Comparison of ENCODE assay signal across 19 cellular contexts in the genomic region with DNA sequence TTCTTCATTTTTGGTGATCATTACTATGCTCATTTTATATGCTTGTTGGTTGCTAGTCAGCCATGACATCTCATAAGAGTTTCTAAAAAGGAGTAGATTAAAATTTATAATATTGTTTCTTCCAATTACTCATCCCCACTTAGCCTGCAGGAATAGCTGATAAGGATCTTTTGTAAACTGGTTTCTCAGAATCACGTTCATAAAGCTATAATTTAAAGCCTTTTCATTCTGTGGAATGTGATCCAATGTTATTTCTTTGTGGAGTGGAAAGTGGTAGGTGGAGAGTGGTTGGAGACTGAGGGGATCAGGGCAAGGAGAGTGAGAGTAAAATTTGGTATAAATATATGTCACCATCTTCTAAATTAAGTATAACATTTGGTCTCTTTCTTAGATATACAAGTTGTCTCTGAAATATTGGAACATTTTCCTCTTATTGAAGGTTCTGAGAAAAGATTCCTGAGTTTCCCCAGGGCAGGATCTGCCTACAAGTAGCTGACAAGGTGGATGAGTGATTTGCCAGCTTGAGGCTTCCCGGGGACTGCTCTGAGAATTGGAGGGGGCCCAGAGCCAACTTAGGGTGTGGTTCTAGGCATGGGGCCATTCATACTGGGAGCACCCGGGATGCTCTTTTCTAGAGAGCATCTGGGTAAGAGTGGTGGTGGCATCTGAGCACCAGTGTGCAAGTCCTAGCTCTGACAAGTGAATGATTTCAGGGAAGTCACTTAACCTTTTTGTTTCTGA.
DNase-seq lines count a peak whose midpoint lies in the region; ATAC-seq, FAIRE-seq and TF ChIP-seq lines count a peak whose summit lies in the region.
"Had no signal": no experiment of that assay in that cellular context is flagged by ENCODE, and none has a peak within 500 bp of the region (broad histone marks: within the 10 kb centered on the region; RNA-seq: fewer than 3 reads in every experiment).

No MANE protein-coding gene starts in this region.

- no peak for TF ChIP-seq POLR2A in breast epithelium (IDR thresholded peaks at IDR 0.05)
- no peak for TF ChIP-seq POLR2A in K562 (conservative IDR thresholded peaks at IDR 0.05)

- peak; percentile 30 for DNase-seq in MCF 10A (ENCODE audit: unreplicated experiment)
- DNase-seq in breast epithelium (ENCODE audit: low spot score in 2 of 2) = no peak
- peak; percentile 72 for DNase-seq in PC-3
- DNase-seq in K562 (ENCODE audit: extremely low read depth in 1 of 4, low spot score in 3 of 4) = no peak
- no peak for DNase-seq in RPMI8226
- DNase-seq: AML-193, Caco-2, DND-41, Karpas-422, NCI-H1417 treated with DMSO at 0.1 percent for 48 hours, NCI-H2029, NCI-H2227 treated with DMSO at 0.1 percent for 48 hours, NCI-H774, SJCRH30 had no signal

- TF ChIP-seq RAD21 in K562 (CRISPR knock-in tag; conservative IDR thresholded peaks at IDR 0.05 in 1 of 2, IDR thresholded peaks at IDR 0.05 in 1 of 2) = no peak

- FAIRE-seq in K562 (lab: Jason Lieb, UNC) = no peak
- FAIRE-seq: H54, RCC 7860 had no signal

- H3K9me3 Mint-ChIP-seq in MCF 10A (ENCODE audit: unreplicated experiment) = no peaks in the 10 kb centered on the region

- H3K36me3 ChIP-seq in breast epithelium = no peaks in the 10 kb centered on the region
- no peaks in the 10 kb centered on the region for H3K36me3 ChIP-seq in PC-3 (ENCODE audit: low read depth, low read length)
- H3K36me3 ChIP-seq in K562 (ENCODE audit: control insufficient read depth, insufficient read depth, low read length) = no peaks in the 10 kb centered on the region
- H3K36me3 ChIP-seq: SJCRH30 had no signal

- H3K27ac ChIP-seq in breast epithelium (no peak overlapping the region), PC-3 (ENCODE audit: low read length) (peak overlapping the region; percentile 65), K562 (ENCODE audit: extremely low read depth, low read depth, low read length) (no peak overlapping the region)
- H3K27ac ChIP-seq: SJCRH30 had no signal

- H3F3A ChIP-seq in PC-3 (ENCODE audit: low read length, unreplicated experiment) = no peaks in the 10 kb centered on the region

- no peak for TF ChIP-seq EP300 in K562 (IDR thresholded peaks at IDR 0.05; ENCODE audit: low read length)

- no peaks in the 10 kb centered on the region for H3K79me2 ChIP-seq in PC-3 (ENCODE audit: low read length)
- H3K79me2 ChIP-seq in K562 (ENCODE audit: control insufficient read depth, insufficient read depth, low read length) = no peaks in the 10 kb centered on the region

- in situ Hi-C loops in K562 (cut with MboI) = no loop called here

- intact Hi-C loops in MCF 10A (cut with micrococcal nuclease) (no loop called here), breast epithelium (cut with DNase I; ENCODE audit: low total_unique reads) (loop anchor here (1.0 kb wide), 1 partner anchor 27 kb away; no protein-coding TSS in a partner anchor), PC-3 (cut with micrococcal nuclease) (no loop called here), K562 (cut with micrococcal nuclease) (no loop called here)

- H3K9me3 ChIP-seq in breast epithelium = no peaks in the 10 kb centered on the region
- H3K9me3 ChIP-seq in PC-3 (ENCODE audit: low read length) = no peaks in the 10 kb centered on the region
- no peaks in the 10 kb centered on the region for H3K9me3 ChIP-seq in K562 (replicated peaks; ENCODE audit: control insufficient read depth, insufficient read depth, low read depth, low read length)
- H3K9me3 ChIP-seq: Caco-2, SJCRH30 had no signal

- H3K9ac ChIP-seq in PC-3 (ENCODE audit: low read length) (no peak overlapping the region), K562 (ENCODE audit: insufficient read depth in 1 of 2, low read depth in 2 of 2, low read length in 2 of 2) (no peak overlapping the region)

- H3K27ac Mint-ChIP-seq in MCF 10A (ENCODE audit: low read depth, unreplicated experiment) = no peak overlapping the region

- H3K4me3 ChIP-seq in breast epithelium (no peak overlapping the region), PC-3 (ENCODE audit: low read length) (no peak overlapping the region), K562 (no peak overlapping the region)
- H3K4me3 ChIP-seq: SJCRH30 had no signal

- peaks cover 36% of the 10 kb centered on the region for H3K27me3 Mint-ChIP-seq in MCF 10A (ENCODE audit: insufficient read depth, unreplicated experiment)

- WGBS in K562 (ENCODE audit: insufficient coverage, low coverage, missing lambda C conversion rate) = 3% methylated on average over 3 of the region's 3 CpGs

- H2AFZ ChIP-seq in PC-3 (ENCODE audit: low read length) (no peak overlapping the region), K562 (ENCODE audit: low read depth, low read length) (no peak overlapping the region)

- no peaks in the 10 kb centered on the region for H3K9me2 ChIP-seq in PC-3 (replicated peaks; ENCODE audit: low read length)

- H3K36me3 Mint-ChIP-seq in MCF 10A (ENCODE audit: insufficient read depth, unreplicated experiment) = no peaks in the 10 kb centered on the region

- POLR2A ChIA-PET in MCF 10A (lab: Yijun Ruan, JAX) = interaction anchor here (0.6 to 1.3 kb wide), 3 partner anchors 9 to 70 kb away, joined by 3 to 8 read pairs (median 4); no protein-coding TSS in a partner anchor
- POLR2A ChIA-PET in PC-3 (lab: Charles Lee; ENCODE audit: unreplicated experiment) = no interaction called here
- POLR2A ChIA-PET in K562 (lab: Yijun Ruan, JAX) = interaction anchor here (0.5 kb wide), 2 partner anchors 267 to 360 kb away, joined by 3 read pairs; no protein-coding TSS in a partner anchor

- H3K27me3 ChIP-seq in breast epithelium (no peaks in the 10 kb centered on the region), PC-3 (ENCODE audit: low read length) (peaks cover 8% of the 10 kb centered on the region; the same call in 1 of the 2 replicates), K562 (ENCODE audit: control insufficient read depth in 2 of 2, insufficient read depth in 2 of 2, low read length in 2 of 2) (no peaks in the 10 kb centered on the region)
- H3K27me3 ChIP-seq: SJCRH30 had no signal

- H3K4me2 ChIP-seq in PC-3 (ENCODE audit: low read length) (peak overlapping the region; percentile 32), K562 (ENCODE audit: insufficient read depth, low read length) (no peak overlapping the region)

- H3K9me1 ChIP-seq in K562 (ENCODE audit: control insufficient read depth, insufficient read depth, low read length) = peaks cover 4% of the 10 kb centered on the region

- no peak overlapping the region for H3K4me3 Mint-ChIP-seq in MCF 10A (ENCODE audit: unreplicated experiment)

- BruUV-seq in MCF 10A (replicated peaks; lab: Mats Ljungman, UMichigan) (no TSS peak), PC-3 (replicated peaks; lab: Mats Ljungman, UMichigan) (no TSS peak), K562 (replicated peaks; lab: Mats Ljungman, UMichigan) (no TSS peak)

- peaks cover 18% of the 10 kb centered on the region for H3K4me1 Mint-ChIP-seq in MCF 10A (ENCODE audit: insufficient read depth, unreplicated experiment)

- ATAC-seq in PC-3 = peak; percentile 65
- no peak for ATAC-seq in K562
- ATAC-seq in GM19467 (IDR thresholded peaks at IDR 0.05; ENCODE audit: unreplicated experiment) = no peak
- ATAC-seq in GM18519 (IDR thresholded peaks at IDR 0.05; ENCODE audit: low FRiP score, unreplicated experiment) = no peak
- no peak for ATAC-seq in GM19395 (IDR thresholded peaks at IDR 0.05; ENCODE audit: unreplicated experiment)

- TF ChIP-seq CTCF in MCF 10A (IDR thresholded peaks at IDR 0.05; ENCODE audit: unreplicated experiment) (no peak), breast epithelium (IDR thresholded peaks at IDR 0.05) (no peak), PC-3 (conservative IDR thresholded peaks at IDR 0.05; ENCODE audit: low read depth, low read length) (no peak), K562 (IDR thresholded peaks at IDR 0.05 in 2 of 3, conservative IDR thresholded peaks at IDR 0.05 in 1 of 3; ENCODE audit: insufficient read depth in 2 of 3, low read depth in 1 of 3, low read length in 3 of 3) (no peak)

- H4K20me1 ChIP-seq in PC-3 (ENCODE audit: low read length) = no peaks in the 10 kb centered on the region
- H4K20me1 ChIP-seq in K562 (replicated peaks; ENCODE audit: control insufficient read depth, insufficient read depth, low read length) = no peaks in the 10 kb centered on the region

- H3K4me1 ChIP-seq in breast epithelium (no peaks in the 10 kb centered on the region), PC-3 (ENCODE audit: insufficient read depth, low read length) (peaks cover 34% of the 10 kb centered on the region), K562 (replicated peaks in 1 of 2; ENCODE audit: control insufficient read depth in 2 of 2, insufficient read depth in 2 of 2, low read length in 2 of 2) (peaks cover 18 to 62% of the 10 kb centered on the region in 2 experiments; a peak in 4 of 5 replicates)
- H3K4me1 ChIP-seq: SJCRH30 had no signal

- CTCF ChIA-PET in MCF 10A (lab: Yijun Ruan, JAX) (interaction anchor here (1.1 to 3.3 kb wide), 4 partner anchors 8 to 252 kb away, joined by 3 to 21 read pairs (median 6); no protein-coding TSS in a partner anchor), PC-3 (lab: Charles Lee) (interaction anchor here (0.6 to 1.1 kb wide), 2 partner anchors 54 to 95 kb away, joined by 3 to 8 read pairs; no protein-coding TSS in a partner anchor), K562 (lab: Yijun Ruan, JAX; ENCODE audit: low intra/inter-chr PET ratio) (no interaction called here)

TF ChIP-seq in K562, 482 proteins besides CTCF, POLR2A, EP300 and RAD21:
- TF ChIP-seq POLR2H (tag; IDR thresholded peaks at IDR 0.05; ENCODE audit: low read depth) = no peak
- TF ChIP-seq FOSL1 (tag; conservative IDR thresholded peaks at IDR 0.05) = peak; percentile 21; the same call in 1 of the 2 replicates
- TF ChIP-seq ZNF586 (CRISPR knock-in tag; conservative IDR thresholded peaks at IDR 0.05) = no peak

Comparison
In these comparisons a context has a peak if more than half of its experiments do, and no peak if none do; other contexts are left out.
1. DNase-seq: peak in MCF 10A (single experiment) and PC-3 (single experiment); none in breast epithelium (0 of 2), K562 (0 of 4) and RPMI8226 (single experiment).